8 cellular contexts compared by ENCODE assay signal in genomic region chr11:125941606-125942275, GRCh38. TPM values are rescaled to one million over a fixed set of nuclear protein-coding genes. Genes with fewer than 3 reads are reported as not detected.
DNase-seq lines count a peak whose midpoint lies in the region; ATAC-seq and TF ChIP-seq lines count a peak whose summit lies in the region.

No MANE protein-coding gene starts in this region.

- TF ChIP-seq EP300 in ovary (IDR thresholded peaks at IDR 0.05), result no peak

- H3K27ac ChIP-seq in ovary, result no peak overlapping the region

- H3K4me1 ChIP-seq in HAP-1 (no peaks in the 10 kb centered on the region), ovary (ENCODE audit: insufficient read depth) (peaks cover 1% of the 10 kb centered on the region)

- DNase-seq in COLO829 (ENCODE audit: low spot score) (peak; percentile 9), HAP-1 (ENCODE audit: low spot score in 2 of 2) (peak; percentile 55 to 83), NCI-H524 treated with DMSO at 0.1 percent for 48 hours (lab: John Stamatoyannopoulos, UW) (peak; percentile 75), activated T-cell treated with anti-CD3 and anti-CD28 coated beads for 1 hour (ENCODE audit: low read depth) (peak; percentile 25), fibroblast of peridontal ligament (ENCODE audit: extremely low read depth) (peak; percentile 8), ovary (peak; percentile 55 to 75 (median 72))

- no peak for TF ChIP-seq POLR2A in ovary (IDR thresholded peaks at IDR 0.05)

- H3K9me3 ChIP-seq in HAP-1 (no peaks in the 10 kb centered on the region), ovary (no peaks in the 10 kb centered on the region)

- TF ChIP-seq CTCF in ovary (IDR thresholded peaks at IDR 0.05), result peak in 2 of 3 donors; percentile 32 to 39

- intact Hi-C loops in ovary (cut with DNase I), result loop anchor here in 2 of 4 donors (5.0 to 10.0 kb wide), 2 partner anchors 113 to 251 kb away; no protein-coding TSS in a partner anchor

- H3K4me3 ChIP-seq in HAP-1 (no peak overlapping the region), ovary (no peak overlapping the region)

- ATAC-seq in GM19023 (IDR thresholded peaks at IDR 0.05; ENCODE audit: unreplicated experiment) (no peak), HG03460 (IDR thresholded peaks at IDR 0.05; ENCODE audit: unreplicated experiment) (no peak)

- H3K27me3 ChIP-seq in HAP-1 (ENCODE audit: low read depth) (no peaks in the 10 kb centered on the region), ovary (no peaks in the 10 kb centered on the region)

- WGBS in ovary, 3 donors, result 44 to 63% (median 49%) methylated on average over 15 of the region's 15 CpGs

- H3K36me3 ChIP-seq in HAP-1 (replicated peaks) (no peaks in the 10 kb centered on the region), ovary (no peaks in the 10 kb centered on the region)

- in situ Hi-C loops in HAP-1 (cut with MboI; ENCODE audit: low sequenced_read_pairs), result no loop called here

RNA-seq across cellular contexts. Expression of gene VSIG10L2, which starts 4.1 kb away (rescaled TPM):
- total RNA-seq in ovary, result 1 to 10 TPM in 3 of 7 donors, under 1 TPM in 4; 0.08 to 3.3 (median 0.97) TPM
- under 1 TPM; 0.25 to 0.40 TPM for polyA plus RNA-seq in ovary

RNA-seq across cellular contexts. Expression of gene DDX25, which starts 37.4 kb away (rescaled TPM):
- under 1 TPM in 6 of 7 donors, not detected in 1; 0.23 to 0.92 (median 0.56) TPM for total RNA-seq in ovary
- under 1 TPM; 0.51 to 0.88 TPM for polyA plus RNA-seq in ovary

RNA-seq across cellular contexts. Expression of gene PUS3, which starts 38.7 kb away (rescaled TPM):
- total RNA-seq in ovary, result 10 to 100 TPM in 2 of 7 donors, 1 to 10 TPM in 5; 3.8 to 13.1 (median 8.9) TPM
- polyA plus RNA-seq in ovary, result 10 to 100 TPM in 1 of 2 donors, 1 to 10 TPM in 1; 6.4 to 16.7 TPM

RNA-seq across cellular contexts. Expression of gene HYLS1, which starts 54.3 kb away (rescaled TPM):
- 1 to 10 TPM; 2.2 to 5.5 (median 4.5) TPM for total RNA-seq in ovary
- polyA plus RNA-seq in ovary, result 1 to 10 TPM; 3.0 to 8.8 TPM

Comparison
In these comparisons a context has a peak if more than half of its experiments do, and no peak if none do; other contexts are left out.
1. DNase-seq: peak in every context shown above with its lines; median percentile 75 in NCI-H524 treated with DMSO at 0.1 percent for 48 hours; 72 in ovary; 69 in HAP-1; 25 in activated T-cell treated with anti-CD3 and anti-CD28 coated beads for 1 hour; 9 in COLO829; 8 in fibroblast of peridontal ligament.